15 cellular contexts compared by ENCODE assay signal in the genomic region with DNA sequence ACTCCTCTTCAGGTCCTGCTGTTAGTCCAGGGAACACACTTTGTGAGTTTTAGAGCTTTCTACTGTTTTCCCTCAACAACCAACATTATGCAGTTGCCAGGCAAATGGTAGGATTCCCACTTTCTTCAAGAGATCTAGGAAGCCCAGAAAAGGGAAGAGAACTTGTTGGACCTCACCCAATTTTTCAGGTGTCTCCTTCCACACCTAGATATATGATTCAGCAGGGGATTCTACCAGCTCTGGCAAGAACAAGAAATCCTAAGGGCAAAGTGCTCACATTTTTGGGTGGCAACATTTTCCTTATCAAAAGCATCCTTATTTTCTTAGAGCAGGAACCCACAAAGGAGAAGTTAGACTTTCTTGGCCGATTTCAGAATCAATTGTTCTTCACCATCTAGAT. TPM values are rescaled to one million over a fixed set of nuclear protein-coding genes. Genes with fewer than 3 reads are reported as not detected.
DNase-seq lines count a peak whose midpoint lies in the region; ATAC-seq, FAIRE-seq and TF ChIP-seq lines count a peak whose summit lies in the region.
"Had no signal": no experiment of that assay in that cellular context is flagged by ENCODE, and none has a peak within 500 bp of the region (broad histone marks: within the 10 kb centered on the region; RNA-seq: fewer than 3 reads in every experiment).

No MANE protein-coding gene starts in this region.

- CTCF ChIA-PET in PC-3 (lab: Charles Lee), result no interaction called here

- no peak overlapping the region for H2AFZ ChIP-seq in PC-3 (ENCODE audit: low read length)

- 41 to 43% methylated on average over 1 of the region's 1 CpG for WGBS in esophagus squamous epithelium, 2 donors
- 76 to 86% methylated on average over 1 of the region's 1 CpG for WGBS in sigmoid colon, 2 donors

- no peak for TF ChIP-seq EP300 in sigmoid colon (IDR thresholded peaks at IDR 0.05)

- TF ChIP-seq POLR2A in esophagus squamous epithelium (IDR thresholded peaks at IDR 0.05) (no peak), sigmoid colon (IDR thresholded peaks at IDR 0.05) (no peak)

- peaks cover 28% of the 10 kb centered on the region for H3K4me1 ChIP-seq in PC-3 (ENCODE audit: insufficient read depth, low read length)
- peaks cover 4 to 68% (median 21%) of the 10 kb centered on the region in 3 donors for H3K4me1 ChIP-seq in esophagus squamous epithelium
- H3K4me1 ChIP-seq in sigmoid colon, result peaks cover 0 to 64% (median 41%) of the 10 kb centered on the region in 4 donors
- H3K4me1 ChIP-seq: HAP-1 had no signal

- no peak for FAIRE-seq in bronchial epithelial cell (lab: Jason Lieb, UNC)
- FAIRE-seq: H1 had no signal

- H3K36me3 ChIP-seq in PC-3 (ENCODE audit: low read depth, low read length), result no peaks in the 10 kb centered on the region
- no peaks in the 10 kb centered on the region for H3K36me3 ChIP-seq in bronchial epithelial cell (ENCODE audit: control insufficient read depth, insufficient read depth, low read length)
- H3K36me3 ChIP-seq in esophagus squamous epithelium, result no peaks in the 10 kb centered on the region
- H3K36me3 ChIP-seq in sigmoid colon, result no peaks in the 10 kb centered on the region
- H3K36me3 ChIP-seq: BLaER1 treated with 17β-estradiol and CSF1 and Interleukin-3, amounts not matched to agents 10 nM and 100 nM; HAP-1 had no signal

- no peak overlapping the region for H3K4me3 ChIP-seq in PC-3 (ENCODE audit: low read length)
- no peak overlapping the region for H3K4me3 ChIP-seq in bronchial epithelial cell (ENCODE audit: low read depth, low read length)
- H3K4me3 ChIP-seq in esophagus squamous epithelium, result no peak overlapping the region
- H3K4me3 ChIP-seq in sigmoid colon, result no peak overlapping the region
- H3K4me3 ChIP-seq: BLaER1 treated with 17β-estradiol and CSF1 and Interleukin-3, amounts not matched to agents 10 nM and 100 nM; HAP-1 had no signal

- 0 out of 2 replicates have a peak overlapping the region, but pooled peaks have one; percentile 22 for H3K4me2 ChIP-seq in PC-3 (ENCODE audit: low read length)
- H3K4me2 ChIP-seq: BLaER1 treated with 17β-estradiol and CSF1 and Interleukin-3, amounts not matched to agents 10 nM and 100 nM had no signal

- POLR2A ChIA-PET in PC-3 (lab: Charles Lee; ENCODE audit: unreplicated experiment), result no interaction called here

- H3K27ac ChIP-seq in PC-3 (ENCODE audit: low read length) (peak overlapping the region; percentile 65), esophagus squamous epithelium (peak overlapping the region; percentile 20 to 66 (median 50)), sigmoid colon (peak overlapping the region; percentile 25 to 60 (median 45))
- H3K27ac ChIP-seq: BLaER1 treated with 17β-estradiol and CSF1 and Interleukin-3, amounts not matched to agents 10 nM and 100 nM had no signal

- H3F3A ChIP-seq in PC-3 (ENCODE audit: low read length, unreplicated experiment), result no peaks in the 10 kb centered on the region

- H4K20me1 ChIP-seq in PC-3 (ENCODE audit: low read length), result no peaks in the 10 kb centered on the region
- H4K20me1 ChIP-seq: BLaER1 treated with 17β-estradiol and CSF1 and Interleukin-3, amounts not matched to agents 10 nM and 100 nM had no signal

- H3K9me3 ChIP-seq in PC-3 (ENCODE audit: low read length) (no peaks in the 10 kb centered on the region), esophagus squamous epithelium (no peaks in the 10 kb centered on the region), sigmoid colon (no peaks in the 10 kb centered on the region)
- H3K9me3 ChIP-seq: HAP-1 had no signal

- H3K9me2 ChIP-seq in PC-3 (replicated peaks; ENCODE audit: low read length), result no peaks in the 10 kb centered on the region

- H3K79me2 ChIP-seq in PC-3 (ENCODE audit: low read length), result no peaks in the 10 kb centered on the region

- no peak for ATAC-seq in PC-3

- no peak overlapping the region for H3K9ac ChIP-seq in PC-3 (ENCODE audit: low read length)
- H3K9ac ChIP-seq: BLaER1 treated with 17β-estradiol and CSF1 and Interleukin-3, amounts not matched to agents 10 nM and 100 nM had no signal

- H3K27me3 ChIP-seq in PC-3 (ENCODE audit: low read length), result no peaks in the 10 kb centered on the region
- H3K27me3 ChIP-seq in bronchial epithelial cell (ENCODE audit: control insufficient read depth, insufficient read depth, low read length), result no peaks in the 10 kb centered on the region
- H3K27me3 ChIP-seq in esophagus squamous epithelium, result no peaks in the 10 kb centered on the region
- no peaks in the 10 kb centered on the region for H3K27me3 ChIP-seq in sigmoid colon
- H3K27me3 ChIP-seq: BLaER1 treated with 17β-estradiol and CSF1 and Interleukin-3, amounts not matched to agents 10 nM and 100 nM had no signal

- intact Hi-C loops in PC-3 (cut with micrococcal nuclease) (loop anchor here (2.0 kb wide), 1 partner anchor 137 kb away; no protein-coding TSS in a partner anchor), esophagus squamous epithelium (cut with DNase I) (no loop called here), sigmoid colon (cut with DNase I) (no loop called here)

- DNase-seq in PC-3 (no peak), bronchial epithelial cell (ENCODE audit: low read depth) (peak; percentile 51), esophagus squamous epithelium (lab: John Stamatoyannopoulos, UW) (no peak), sigmoid colon (no peak), HK-2 (ENCODE audit: unreplicated experiment) (no peak), 8988T (no peak)
- DNase-seq in activated CD8-positive, alpha-beta memory T cell treated with anti-CD3 and anti-CD28 coated beads, Interleukin-2, amount 50 U/mL, for 4 hours, result no peak
- no peak for DNase-seq in effector CD8-positive, alpha-beta T cell (lab: John Stamatoyannopoulos, UW)
- DNase-seq: ACHN; CD4-positive, CD25-positive, alpha-beta regulatory T cell; DMS53; GF-D8 had no signal

- TF ChIP-seq CTCF in PC-3 (conservative IDR thresholded peaks at IDR 0.05; ENCODE audit: low read depth, low read length) (no peak), bronchial epithelial cell (IDR thresholded peaks at IDR 0.05; ENCODE audit: insufficient read depth, low read length, severe bottlenecking) (no peak), esophagus squamous epithelium (IDR thresholded peaks at IDR 0.05) (no peak), sigmoid colon (IDR thresholded peaks at IDR 0.05) (no peak)

- BruUV-seq in PC-3 (replicated peaks; lab: Mats Ljungman, UMichigan), result no TSS peak

RNA-seq across cellular contexts. Expression of a gene that starts 57.4 kb away (rescaled TPM):
- total RNA-seq in PC-3 (2014; rRNA removed) (0.46 and 1.8 TPM in 2 replicates), bronchial epithelial cell (1.4 and 2.4 TPM in 2 replicates), esophagus squamous epithelium (10 to 100 TPM in 2 of 4 donors, 1 to 10 TPM in 2; 3.4 to 29.2 (median 12.6) TPM), sigmoid colon (10 to 100 TPM; 61.1 to 96.7 (median 69.9) TPM)
- polyA plus RNA-seq in sigmoid colon, result 1 to 10 TPM in 2 of 3 donors, under 1 TPM in 1; 0.69 to 3.4 (median 1.2) TPM
- polyA plus RNA-seq: CD4-positive, CD25-positive, alpha-beta regulatory T cell had no signal
